27 cellular contexts compared by ENCODE assay signal in the genomic region with DNA sequence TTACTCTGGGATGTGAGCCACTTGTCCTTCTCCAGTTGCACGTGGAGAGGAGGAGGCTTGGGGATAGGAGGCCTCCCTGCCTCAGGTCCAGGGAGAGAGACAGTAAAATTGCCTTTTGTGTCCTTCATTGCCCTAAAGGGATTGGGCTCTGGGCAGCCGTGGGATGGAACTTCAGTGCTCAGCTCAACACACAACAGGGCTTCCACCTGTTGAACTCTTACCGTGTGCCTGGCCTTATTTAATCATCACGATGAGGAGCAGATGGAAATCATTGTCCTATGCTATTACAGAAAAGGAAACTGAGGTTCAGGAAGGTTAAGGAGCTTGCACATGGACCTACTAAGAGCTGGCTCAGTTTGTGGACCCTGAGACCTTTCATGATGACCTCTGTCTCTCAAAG.
"Had no signal": no experiment of that assay in that cellular context is flagged by ENCODE, and none has a peak within 500 bp of the region (broad histone marks: within the 10 kb centered on the region; RNA-seq: fewer than 3 reads in every experiment).

No MANE protein-coding gene starts in this region.

- H3K36me3 ChIP-seq: neural progenitor cell, transverse colon had no signal

- H3K27me3 ChIP-seq: neural progenitor cell, testis, transverse colon had no signal

- DNase-seq: activated CD4-positive, alpha-beta memory T cell treated with anti-CD3 and anti-CD28 coated beads, Interleukin-2, amount 10 ng/mL, durations not matched to agents 7 days and 5 days; activated CD4-positive, alpha-beta T cell treated with anti-CD3 and anti-CD28 coated beads, Interleukin-2, amount 10 ng/mL, durations not matched to agents 24 days and 14 days; activated CD4-positive, CD25-positive, alpha-beta regulatory T cell treated with anti-CD3 and anti-CD28 coated beads, Interleukin-2, amount 50 U/mL, for 72 hours; activated CD8-positive, alpha-beta memory T cell treated with anti-CD3 and anti-CD28 coated beads, Interleukin-2, amount 50 U/mL, for 48 hours; activated gamma-delta T cell; activated naive CD4-positive, alpha-beta T cell treated with anti-CD3 and anti-CD28 coated beads, Interleukin-2, amount 10 ng/mL, durations not matched to agents 7 days and 5 days; activated naive CD8-positive, alpha-beta T cell treated with anti-CD3 and anti-CD28 coated beads, Interleukin-2, amount 10 ng/mL, durations not matched to agents 7 days and 5 days; activated T-cell treated with anti-CD3 and anti-CD28 coated beads, Interleukin-2, amount 50 U/mL, for 24 hours; amniotic stem cell; caudate nucleus; endodermal cell; foreskin fibroblast; head of caudate nucleus; hippocampal formation; mesendoderm; natural killer cell; occipital lobe; stimulated activated CD4-positive, alpha-beta T cell treated with anti-CD3 and anti-CD28 coated beads, Interleukin-2, amount 100 ng/mL, for 48 hours; stimulated activated naive CD8-positive, alpha-beta T cell treated with anti-CD3 and anti-CD28 coated beads, Interleukin-15, Interleukin-2, amounts not matched to agents 100 U/mL and 50 U/mL, for 24 hours; T1000; testis; transverse colon; WERI-Rb-1 had no signal

- H3K9me3 ChIP-seq: testis, transverse colon had no signal

- H3K27ac ChIP-seq: neural progenitor cell, testis, transverse colon, WERI-Rb-1 had no signal

- ATAC-seq: esophagus mucosa; natural killer cell; right cardiac atrium; stimulated activated naive CD8-positive, alpha-beta T cell treated with anti-CD3 and anti-CD28 coated beads, Interleukin-15, Interleukin-2, amounts not matched to agents 100 U/mL and 50 U/mL, for 24 hours had no signal

- H3K4me1 ChIP-seq: neural progenitor cell, transverse colon had no signal

- H3K4me3 ChIP-seq: lung, neural progenitor cell, testis, transverse colon had no signal
